In genomic region chr10:113965077-113965476, GRCh38 we compare ENCODE assay signal across 1 cellular context.
TF ChIP-seq lines count a peak whose summit lies in the region.

No MANE protein-coding gene starts in this region.

TF ChIP-seq in H1, 55 proteins besides CTCF, POLR2A, EP300 and RAD21:
- TF ChIP-seq SRF (IDR thresholded peaks at IDR 0.05; ENCODE audit: low read depth, low read length) (no peak), TEAD4 (IDR thresholded peaks at IDR 0.05; ENCODE audit: low read depth, low read length) (no peak), TAF1 (IDR thresholded peaks at IDR 0.05; ENCODE audit: low read depth, low read length) (no peak), CBX8 (IDR thresholded peaks at IDR 0.05; ENCODE audit: borderline replicate concordance, low read depth, low read length) (no peak), KDM1A (IDR thresholded peaks at IDR 0.05; ENCODE audit: borderline replicate concordance, low read length) (no peak), E2F6 (IDR thresholded peaks at IDR 0.05) (no peak), TAF7 (optimal IDR thresholded peaks at IDR 0.05; ENCODE audit: borderline replicate concordance, low read depth, low read length) (no peak), KDM4A (IDR thresholded peaks at IDR 0.05; ENCODE audit: low read depth, low read length, severe bottlenecking) (no peak), YY1 (IDR thresholded peaks at IDR 0.05; ENCODE audit: low read depth, low read length) (no peak), CEBPB (IDR thresholded peaks at IDR 0.05; ENCODE audit: low read depth, low read length) (no peak), RFX5 (IDR thresholded peaks at IDR 0.05; ENCODE audit: borderline replicate concordance, low read depth, low read length) (no peak), POLR2AphosphoS5 (IDR thresholded peaks at IDR 0.05; ENCODE audit: low read depth, low read length) (no peak), SIN3A (conservative IDR thresholded peaks at IDR 0.05 in 1 of 2, IDR thresholded peaks at IDR 0.05 in 1 of 2; ENCODE audit: low read depth in 1 of 2, low read length in 2 of 2) (no peak), ZNF274 (IDR thresholded peaks at IDR 0.05; ENCODE audit: borderline replicate concordance, extremely low read depth, low read length) (no peak), TCF12 (IDR thresholded peaks at IDR 0.05; ENCODE audit: low read depth, low read length) (no peak), TBP (IDR thresholded peaks at IDR 0.05; ENCODE audit: low read depth, low read length) (no peak), GABPA (IDR thresholded peaks at IDR 0.05; ENCODE audit: borderline replicate concordance, insufficient read depth, low read length) (no peak)
- TF ChIP-seq, protein P1, sequence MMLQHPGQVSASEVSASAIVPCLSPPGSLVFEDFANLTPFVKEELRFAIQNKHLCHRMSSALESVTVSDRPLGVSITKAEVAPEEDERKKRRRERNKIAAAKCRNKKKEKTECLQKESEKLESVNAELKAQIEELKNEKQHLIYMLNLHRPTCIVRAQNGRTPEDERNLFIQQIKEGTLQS (IDR thresholded peaks at IDR 0.05; ENCODE audit: insufficient read depth, low read depth, low read length): no peak
TF ChIP-seq in H1: peak in this region for 0.
